9 cellular contexts compared by ENCODE assay signal in genomic region chr17:75753514-75754377, GRCh38. TPM values are rescaled to one million over a fixed set of nuclear protein-coding genes. Genes with fewer than 3 reads are reported as not detected.
A peak's percentile ranks its signal among the peaks of the same experiment; 100 is the strongest.
DNase-seq lines count a peak whose midpoint lies in the region; ATAC-seq and TF ChIP-seq lines count a peak whose summit lies in the region.
"Had no signal": no experiment of that assay in that cellular context is flagged by ENCODE, and none has a peak within 500 bp of the region (broad histone marks: within the 10 kb centered on the region; RNA-seq: fewer than 3 reads in every experiment).

No MANE protein-coding gene starts in this region.

- no peak overlapping the region for H3K23ac ChIP-seq in H9 (ENCODE audit: insufficient read length, low read depth, low read length)

- H4K91ac ChIP-seq in H9 (ENCODE audit: insufficient read length, low read depth, low read length) = no peak overlapping the region

- ATAC-seq in GM19395 (IDR thresholded peaks at IDR 0.05; ENCODE audit: unreplicated experiment) = no peak

- H3K27ac Mint-ChIP-seq in H9 = no peak overlapping the region
- H3K27ac Mint-ChIP-seq in neural progenitor cell = no peak overlapping the region

- peaks cover 10 to 14% of the 10 kb centered on the region in 2 experiments for H3K4me1 Mint-ChIP-seq in H9
- peaks cover 14% of the 10 kb centered on the region for H3K4me1 Mint-ChIP-seq in neural progenitor cell

- no peaks in the 10 kb centered on the region for H3K9me3 ChIP-seq in H9 (ENCODE audit: control insufficient read depth, low read depth, low read length)
- no peaks in the 10 kb centered on the region for H3K9me3 ChIP-seq in neural progenitor cell (ENCODE audit: low read depth)

- H3K27ac ChIP-seq in H9 (ENCODE audit: insufficient read length, low read depth, low read length) (no peak overlapping the region), neural progenitor cell (no peak overlapping the region), substantia nigra (ENCODE audit: low read depth, low read length, poor library complexity, severe bottlenecking) (peak overlapping the region; percentile 70)
- H3K27ac ChIP-seq: VCaP had no signal

- no peaks in the 10 kb centered on the region for H3K79me2 ChIP-seq in H9 (ENCODE audit: insufficient read depth, low read length)
- no peaks in the 10 kb centered on the region for H3K79me2 ChIP-seq in neural progenitor cell (ENCODE audit: low read depth)

- H3K27me3 ChIP-seq in H9 (ENCODE audit: insufficient read depth, low read length) (no peaks in the 10 kb centered on the region), neural progenitor cell (peaks cover 6% of the 10 kb centered on the region)

- no peak overlapping the region for H3K4ac ChIP-seq in H9 (ENCODE audit: low read depth, low read length)

- H3K4me3 ChIP-seq in fibroblast of the aortic adventitia (ENCODE audit: low read depth, low read length) (peak overlapping the region; percentile 61), neural progenitor cell (peak overlapping the region; percentile 46)

- no peak overlapping the region for H2AK5ac ChIP-seq in H9 (ENCODE audit: insufficient read length, low read length)

- H2BK15ac ChIP-seq in H9 (ENCODE audit: low read depth, low read length) = no peak overlapping the region

- H3K23me2 ChIP-seq in H9 (ENCODE audit: insufficient read length, low read depth, low read length, poor library complexity, severe bottlenecking) = peaks cover 3% of the 10 kb centered on the region

- H3K27me3 Mint-ChIP-seq in H9 (ENCODE audit: low read depth) = peaks cover 12% of the 10 kb centered on the region
- peaks cover 10% of the 10 kb centered on the region for H3K27me3 Mint-ChIP-seq in neural progenitor cell (ENCODE audit: insufficient read depth, low read depth)

- H2BK5ac ChIP-seq in H9 (ENCODE audit: insufficient read length, low read length) = no peak overlapping the region

- peaks cover 26% of the 10 kb centered on the region for H3F3A ChIP-seq in neural progenitor cell (ENCODE audit: low read depth)

- H2BK20ac ChIP-seq in H9 (ENCODE audit: low read depth, low read length, poor library complexity, severe bottlenecking) = no peak overlapping the region

- peak; percentile 86 for DNase-seq in Daoy (ENCODE audit: low read depth)
- peak; percentile 92 for DNase-seq in H9
- peak; percentile 70 to 74 for DNase-seq in NOMO-1 (lab: John Stamatoyannopoulos, UW; ENCODE audit: unreplicated experiment in 2 of 2)
- DNase-seq in activated T-cell treated with anti-CD3 and anti-CD28 coated beads, Interleukin-2, amount 50 U/mL, for 1 hour = peak; percentile 79
- peak; percentile 58 for DNase-seq in fibroblast of the aortic adventitia (ENCODE audit: low read depth)
- peak; percentile 89 for DNase-seq in neural progenitor cell (ENCODE audit: low spot score)
- DNase-seq in substantia nigra (lab: John Stamatoyannopoulos, UW) = peak in 45 of 49 donors; percentile 25 to 94 (median 60)

- no peaks in the 10 kb centered on the region for H3K36me3 ChIP-seq in neural progenitor cell

- H2AFZ ChIP-seq in H9 (ENCODE audit: low read length) (no peak overlapping the region), neural progenitor cell (replicated peaks) (peak overlapping the region; percentile 98)

- H4K8ac ChIP-seq in H9 (replicated peaks; ENCODE audit: insufficient read length, low read depth, low read length) = no peak overlapping the region

- H3K79me1 ChIP-seq in H9 (ENCODE audit: insufficient read depth, low read depth, low read length, poor library complexity, severe bottlenecking) = no peaks in the 10 kb centered on the region

- H3K4me1 ChIP-seq in H9 (ENCODE audit: insufficient read depth, low read length) (no peaks in the 10 kb centered on the region; the same call in 1 of the 2 replicates), neural progenitor cell (peaks cover 9% of the 10 kb centered on the region)

- H4K20me1 ChIP-seq in H9 (ENCODE audit: control insufficient read depth, insufficient read depth, insufficient read length) (no peaks in the 10 kb centered on the region), neural progenitor cell (ENCODE audit: low read depth) (no peaks in the 10 kb centered on the region)

- H2BK120ac ChIP-seq in H9 (ENCODE audit: low read depth, low read length, poor library complexity, severe bottlenecking) = no peak overlapping the region

- H3K18ac ChIP-seq in H9 (ENCODE audit: insufficient read length, low read depth, low read length) = no peak overlapping the region

- H3T11ph ChIP-seq in H9 (ENCODE audit: low read length) = no peak overlapping the region

- H3K4me2 ChIP-seq in H9 (ENCODE audit: insufficient read depth, insufficient read length, low read length) (no peak overlapping the region), neural progenitor cell (peak overlapping the region; percentile 80)

- H3K9ac ChIP-seq in H9 (ENCODE audit: extremely low read depth, insufficient read length, low read length) (no peak overlapping the region), neural progenitor cell (no peak overlapping the region)

- H3K4me3 Mint-ChIP-seq in H9 = peak overlapping the region in 1 of 2 experiments; percentile 65; a peak in 3 of 5 replicates
- H3K4me3 Mint-ChIP-seq in neural progenitor cell = no peak overlapping the region

- TF ChIP-seq CTCF in H9 (conservative IDR thresholded peaks at IDR 0.05) = peak; percentile 76
- peak; percentile 49 for TF ChIP-seq CTCF in fibroblast of the aortic adventitia (IDR thresholded peaks at IDR 0.05; ENCODE audit: insufficient read depth, low read length)
- TF ChIP-seq CTCF in neural progenitor cell (IDR thresholded peaks at IDR 0.05) = peak; percentile 70

- no peaks in the 10 kb centered on the region; a peak in 1 of 5 replicates for H3K9me3 Mint-ChIP-seq in H9
- H3K9me3 Mint-ChIP-seq in neural progenitor cell = no peaks in the 10 kb centered on the region

- no peak overlapping the region for H4K5ac ChIP-seq in H9 (ENCODE audit: insufficient read length, low read depth, low read length)

- H2BK12ac ChIP-seq in H9 (ENCODE audit: insufficient read length, low read depth, low read length) = no peak overlapping the region

- no CpG with 5 or more reads among the region's 76 CpGs for WGBS in H9 (ENCODE audit: extremely low coverage, insufficient read length, low lambda C conversion rate)

- H3K36me3 Mint-ChIP-seq in H9 (ENCODE audit: insufficient read depth in 1 of 3, low read depth in 3 of 3) (peaks cover 0 to under 1% (median 0%) of the 10 kb centered on the region in 3 experiments; a peak in 1 of 7 replicates), neural progenitor cell (no peaks in the 10 kb centered on the region)

- no peak overlapping the region for H3K56ac ChIP-seq in H9 (ENCODE audit: insufficient read length, low read depth, low read length)

- H3K14ac ChIP-seq in H9 (ENCODE audit: insufficient read depth, low read length) = no peak overlapping the region

RNA-seq across cellular contexts. Expression of gene GALK1, which starts 11.2 kb away (rescaled TPM):
- total RNA-seq in Daoy (2014; rRNA removed; shearing (Covaris generic)) = 14.3 and 29.9 TPM in 2 replicates
- total RNA-seq in H9 (2021) (36.7 and 38.4 TPM in 2 replicates), fibroblast of the aortic adventitia (ENCODE audit: low replicate concordance) (20.6 and 35.9 TPM in 2 replicates), neural progenitor cell (ENCODE audit: low replicate concordance) (6.5 and 27.3 TPM in 2 replicates)

RNA-seq across cellular contexts. Expression of gene UNK, which starts 30.9 kb away (rescaled TPM):
- total RNA-seq in Daoy (2014; rRNA removed; shearing (Covaris generic)) = 36.8 and 40.6 TPM in 2 replicates
- 35.6 and 36.4 TPM in 2 replicates for total RNA-seq in H9 (2021)
- 18.0 and 30.2 TPM in 2 replicates for total RNA-seq in fibroblast of the aortic adventitia (ENCODE audit: low replicate concordance)
- 38.5 and 43.0 TPM in 2 replicates for total RNA-seq in neural progenitor cell (ENCODE audit: low replicate concordance)

RNA-seq across cellular contexts. Expression of gene ITGB4, which starts 32.5 kb away (rescaled TPM):
- total RNA-seq in Daoy (2014; rRNA removed; shearing (Covaris generic)) = 3.6 and 3.9 TPM in 2 replicates
- total RNA-seq in H9 (2021) (3.9 and 5.3 TPM in 2 replicates), fibroblast of the aortic adventitia (ENCODE audit: low replicate concordance) (0.09 and 0.16 TPM in 2 replicates), neural progenitor cell (ENCODE audit: low replicate concordance) (1.1 TPM in 1 of 2 replicates, not detected in the other)
